Comparison of ENCODE assay signal across 8 cellular contexts in the genomic region with DNA sequence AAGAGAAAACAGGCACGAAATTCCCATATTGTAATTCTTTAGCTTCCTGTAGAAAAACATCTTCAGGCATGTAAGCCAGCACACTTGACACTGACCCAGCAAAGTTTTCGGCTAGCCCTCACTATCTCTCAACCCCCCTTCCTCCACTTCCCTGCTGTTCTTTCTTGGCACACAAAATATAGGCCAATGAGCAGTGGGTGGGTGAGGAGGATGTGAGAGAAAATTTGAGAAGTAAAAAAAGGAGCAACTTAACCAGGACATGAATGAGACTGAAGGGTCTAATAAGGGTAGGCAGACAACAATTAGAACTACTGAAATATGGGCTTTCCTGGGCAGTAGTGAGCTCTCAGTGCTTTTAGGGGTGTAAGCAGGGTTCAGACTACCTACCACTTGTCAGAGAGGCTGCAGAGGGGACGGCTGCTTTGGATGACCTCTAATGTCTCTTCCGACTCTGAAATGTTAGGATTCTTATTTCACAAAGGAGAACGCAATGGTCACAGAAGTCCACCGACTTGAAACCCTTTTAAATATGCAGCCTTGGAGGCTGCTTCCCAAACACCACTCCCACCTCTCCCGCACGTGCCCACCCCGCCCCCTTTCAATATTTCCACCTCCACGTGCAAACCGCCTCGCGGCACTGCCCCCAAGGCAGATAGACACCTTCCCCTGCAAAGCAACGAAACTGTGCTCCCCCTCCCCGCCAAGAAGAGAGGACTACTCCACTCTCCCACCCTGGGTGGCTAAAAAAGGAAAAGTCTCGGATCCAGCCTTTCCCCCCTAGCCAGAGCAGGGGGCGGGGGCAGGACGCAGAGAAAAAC. TPM values are rescaled to one million over a fixed set of nuclear protein-coding genes. Genes with fewer than 3 reads are reported as not detected.
DNase-seq lines count a peak whose midpoint lies in the region; ATAC-seq and TF ChIP-seq lines count a peak whose summit lies in the region.

No MANE protein-coding gene starts in this region.

- no peak for TF ChIP-seq CTCF in natural killer cell (IDR thresholded peaks at IDR 0.05)

- peak overlapping the region; percentile 86 for H3K4me3 Mint-ChIP-seq in T-helper 1 cell treated with Interleukin-12 subunit alpha and Interleukin-12 subunit beta and Interleukin-4 antibody, amounts not matched to agents 30 μg/mL and 1 μg/mL, for 36 hours
- peak overlapping the region; percentile 94 for H3K4me3 Mint-ChIP-seq in natural killer cell

- H3K27ac ChIP-seq in epithelial cell of prostate: peak overlapping the region; percentile 91

- ATAC-seq in natural killer cell: no peak
- no peak for ATAC-seq in GM18873 (IDR thresholded peaks at IDR 0.05; ENCODE audit: low FRiP score, unreplicated experiment)
- ATAC-seq in GM18909 (IDR thresholded peaks at IDR 0.05; ENCODE audit: poor library complexity, unreplicated experiment): no peak

- peaks cover 27% of the 10 kb centered on the region for H3K36me3 Mint-ChIP-seq in T-helper 1 cell treated with Interleukin-12 subunit alpha and Interleukin-12 subunit beta and Interleukin-4 antibody, amounts not matched to agents 30 μg/mL and 1 μg/mL, for 36 hours (ENCODE audit: low read depth)
- H3K36me3 Mint-ChIP-seq in natural killer cell: no peaks in the 10 kb centered on the region

- DNase-seq in AG20443 (ENCODE audit: low spot score): peak; percentile 21
- peak; percentile 29 for DNase-seq in H7
- no peak for DNase-seq in epithelial cell of prostate (ENCODE audit: low read depth, low spot score)
- no peak for DNase-seq in natural killer cell
- DNase-seq in NCI-H2196 (lab: John Stamatoyannopoulos, UW; ENCODE audit: unreplicated experiment): no peak

- peak overlapping the region; percentile 77 for H3K27ac Mint-ChIP-seq in T-helper 1 cell treated with Interleukin-12 subunit alpha and Interleukin-12 subunit beta and Interleukin-4 antibody, amounts not matched to agents 30 μg/mL and 1 μg/mL, for 36 hours
- H3K27ac Mint-ChIP-seq in natural killer cell: peak overlapping the region; percentile 91 to 97

- intact Hi-C loops in natural killer cell (cut with micrococcal nuclease): no loop called here

- peak overlapping the region; percentile 97 for H3K4me3 ChIP-seq in H7 (ENCODE audit: insufficient read depth, low read depth, low read length)

- H3K9me3 Mint-ChIP-seq in T-helper 1 cell treated with Interleukin-12 subunit alpha and Interleukin-12 subunit beta and Interleukin-4 antibody, amounts not matched to agents 30 μg/mL and 1 μg/mL, for 36 hours: no peaks in the 10 kb centered on the region
- no peaks in the 10 kb centered on the region for H3K9me3 Mint-ChIP-seq in natural killer cell

- peaks cover 1% of the 10 kb centered on the region; the same call in 1 of the 2 replicates for H3K36me3 ChIP-seq in H7 (replicated peaks; ENCODE audit: control insufficient read depth, insufficient read depth, low read length)

- H3K27me3 Mint-ChIP-seq in T-helper 1 cell treated with Interleukin-12 subunit alpha and Interleukin-12 subunit beta and Interleukin-4 antibody, amounts not matched to agents 30 μg/mL and 1 μg/mL, for 36 hours (ENCODE audit: low read depth): no peaks in the 10 kb centered on the region
- H3K27me3 Mint-ChIP-seq in natural killer cell (ENCODE audit: low read depth in 2 of 2): no peaks in the 10 kb centered on the region

- H3K27me3 ChIP-seq in H7 (ENCODE audit: control insufficient read depth, insufficient read depth, low read length): no peaks in the 10 kb centered on the region

- H3K4me1 Mint-ChIP-seq in T-helper 1 cell treated with Interleukin-12 subunit alpha and Interleukin-12 subunit beta and Interleukin-4 antibody, amounts not matched to agents 30 μg/mL and 1 μg/mL, for 36 hours (ENCODE audit: low read depth): peaks cover 41% of the 10 kb centered on the region
- peaks cover 49 to 58% of the 10 kb centered on the region in 2 donors for H3K4me1 Mint-ChIP-seq in natural killer cell

RNA-seq across cellular contexts. Expression of gene MBTD1, which starts 0.9 kb away (rescaled TPM):
- total RNA-seq in H7 (2014; rRNA removed; shearing (Covaris generic)): 19.3 and 30.5 TPM in 2 replicates
- total RNA-seq in natural killer cell: 10 to 100 TPM; 24.6 to 32.4 (median 28.8) TPM

RNA-seq across cellular contexts. Expression of gene UTP18, which starts 1.4 kb away (rescaled TPM):
- 80.1 and 81.8 TPM in 2 replicates for total RNA-seq in H7 (2014; rRNA removed; shearing (Covaris generic))
- total RNA-seq in natural killer cell: 10 to 100 TPM; 33.5 to 40.3 (median 34.6) TPM

Comparison
In these comparisons a context has a peak if more than half of its experiments do, and no peak if none do; other contexts are left out.
1. DNase-seq: peak in AG20443 (single experiment) and H7 (single experiment); none in epithelial cell of prostate (single experiment), natural killer cell (single experiment) and NCI-H2196 (single experiment).